1 cellular context compared by ENCODE assay signal in genomic region chr19:39833160-39833463, GRCh38.
TF ChIP-seq lines count a peak whose summit lies in the region.

No MANE protein-coding gene starts in this region.

TF ChIP-seq in GM23338, 12 proteins besides CTCF, POLR2A, EP300 and RAD21 (continued from another document):
- no peak for TF ChIP-seq ZNF462 (CRISPR knock-in tag; IDR thresholded peaks at IDR 0.05)
- TF ChIP-seq POLR2AphosphoS5 (IDR thresholded peaks at IDR 0.05; ENCODE audit: low read depth), result no peak
- no peak for TF ChIP-seq EZH2 (IDR thresholded peaks at IDR 0.05; ENCODE audit: low read depth, unreplicated experiment)
- TF ChIP-seq CREB1 (CRISPR knock-in tag; IDR thresholded peaks at IDR 0.05; ENCODE audit: low read depth), result no peak
- TF ChIP-seq ZNF114 (CRISPR knock-in tag; IDR thresholded peaks at IDR 0.05), result no peak
- TF ChIP-seq STAT1 (IDR thresholded peaks at IDR 0.05; ENCODE audit: unreplicated experiment), result no peak
- no peak for TF ChIP-seq REST (IDR thresholded peaks at IDR 0.05; ENCODE audit: unreplicated experiment)
- no peak for TF ChIP-seq ETS1 (IDR thresholded peaks at IDR 0.05)
- no peak for TF ChIP-seq EZH2phosphoT487 (IDR thresholded peaks at IDR 0.05; ENCODE audit: unreplicated experiment)
- no peak for TF ChIP-seq NANOG (IDR thresholded peaks at IDR 0.05; ENCODE audit: borderline replicate concordance)
